ENCODE assay signal across 8 cellular contexts in the genomic region with DNA sequence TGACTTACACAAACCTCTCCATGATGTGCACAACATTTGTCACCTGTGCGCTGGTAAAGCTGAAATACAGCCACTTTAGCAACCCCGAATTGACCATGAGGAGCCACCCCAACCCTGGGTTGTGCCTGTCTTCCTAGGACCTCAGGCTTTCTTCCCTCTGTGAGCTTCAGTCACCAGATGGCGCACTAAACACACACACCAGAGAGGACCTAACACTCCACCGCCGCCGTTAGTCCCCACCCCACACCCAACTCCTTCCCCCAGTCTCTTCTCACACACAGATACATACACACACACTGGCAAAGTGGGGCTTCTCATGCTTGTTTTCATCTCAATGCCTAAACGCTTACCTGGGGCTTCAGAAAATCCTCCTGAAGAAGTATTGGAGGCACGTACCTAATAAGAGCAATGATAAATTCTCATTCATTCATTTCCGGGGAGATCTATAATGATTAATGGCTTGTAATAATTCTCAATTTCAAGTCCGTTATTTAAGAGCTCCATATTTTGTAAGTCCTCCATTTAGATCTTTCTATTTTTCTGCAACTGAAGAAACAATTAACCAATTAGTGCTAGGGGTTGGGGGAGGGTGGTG. TPM values are rescaled to one million over a fixed set of nuclear protein-coding genes. Genes with fewer than 3 reads are reported as not detected.
A peak's percentile ranks its signal among the peaks of the same experiment; 100 is the strongest.
DNase-seq lines count a peak whose midpoint lies in the region; ATAC-seq lines count a peak whose summit lies in the region.

No MANE protein-coding gene starts in this region.

- peaks cover 23% of the 10 kb centered on the region for H3K4me1 Mint-ChIP-seq in central memory CD8-positive, alpha-beta T cell

- no peaks in the 10 kb centered on the region for H3K27me3 Mint-ChIP-seq in central memory CD8-positive, alpha-beta T cell

- intact Hi-C loops in left colon (cut with DNase I, micrococcal nuclease) = loop anchor here in 1 of 2 donors (5.0 kb wide), 1 partner anchor 169 kb away; no protein-coding TSS in a partner anchor

- H3K9me3 Mint-ChIP-seq in central memory CD8-positive, alpha-beta T cell = no peaks in the 10 kb centered on the region

- DNase-seq in AG20443 (ENCODE audit: low spot score) (peak; percentile 83), NCI-H2227 treated with DMSO at 0.1 percent for 48 hours (lab: John Stamatoyannopoulos, UW) (peak; percentile 76), left colon (peak; percentile 78 to 83)
- peak; percentile 40 to 64 (median 46) for DNase-seq in activated CD4-positive, CD25-positive, alpha-beta regulatory T cell (lab: John Stamatoyannopoulos, UW)
- peak; percentile 68 to 72 for DNase-seq in central memory CD8-positive, alpha-beta T cell (ENCODE audit: low spot score in 2 of 2)
- peak; percentile 75 for DNase-seq in stimulated activated CD4-positive, alpha-beta T cell treated with anti-CD3 and anti-CD28 coated beads, Interleukin-4, amount 100 ng/mL, for 1 hour

- ATAC-seq in GM19035 (IDR thresholded peaks at IDR 0.05; ENCODE audit: unreplicated experiment) = peak; percentile 95
- ATAC-seq in HG03196 (IDR thresholded peaks at IDR 0.05; ENCODE audit: unreplicated experiment) = peak; percentile 77
- peak; percentile 93 for ATAC-seq in central memory CD8-positive, alpha-beta T cell (replicated peaks; ENCODE audit: extremely low read depth, poor library complexity, severe bottlenecking)
- peak; percentile 90 for ATAC-seq in left colon

- H3K36me3 Mint-ChIP-seq in central memory CD8-positive, alpha-beta T cell (ENCODE audit: insufficient read depth) = no peaks in the 10 kb centered on the region

- peak overlapping the region; percentile 7 for H3K27ac Mint-ChIP-seq in central memory CD8-positive, alpha-beta T cell (ENCODE audit: low read depth)

- H3K4me3 Mint-ChIP-seq in central memory CD8-positive, alpha-beta T cell = peak overlapping the region; percentile 67

RNA-seq across cellular contexts. Expression of gene CCDC80, which starts 2.1 kb away (rescaled TPM):
- total RNA-seq in left colon = 10 to 100 TPM in 1 of 2 donors, 1 to 10 TPM in 1; 9.4 to 23.9 TPM

Comparison
In these comparisons a context has a peak if more than half of its experiments do, and no peak if none do; other contexts are left out.
1. Peak in every context shown above with its lines: DNase-seq and ATAC-seq.